19 cellular contexts compared by ENCODE assay signal in the genomic region with DNA sequence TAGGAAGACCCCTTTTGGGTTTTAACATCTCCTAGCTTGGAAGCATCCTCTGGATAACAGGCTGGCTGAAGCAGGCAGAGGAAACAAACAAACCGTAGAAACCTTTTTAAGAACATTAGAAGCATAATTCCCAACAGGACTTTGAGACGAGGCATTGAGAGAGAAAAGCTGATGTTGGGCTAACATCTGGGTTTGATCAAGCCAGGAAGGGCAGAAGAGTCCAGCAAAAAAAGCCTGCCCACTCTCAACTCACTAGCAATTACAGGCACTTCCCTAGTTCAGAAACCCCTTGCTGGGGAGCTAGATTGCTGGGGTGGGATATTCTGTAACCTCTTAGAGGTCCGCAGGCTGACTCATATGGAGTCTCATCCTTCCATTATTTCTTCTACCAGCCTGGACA.
DNase-seq lines count a peak whose midpoint lies in the region; ATAC-seq and TF ChIP-seq lines count a peak whose summit lies in the region.
"Had no signal": no experiment of that assay in that cellular context is flagged by ENCODE, and none has a peak within 500 bp of the region (broad histone marks: within the 10 kb centered on the region; RNA-seq: fewer than 3 reads in every experiment).

No MANE protein-coding gene starts in this region.

- no peaks in the 10 kb centered on the region for H3F3A ChIP-seq in GM23338 (replicated peaks; ENCODE audit: low read depth)

- no peak for ATAC-seq in GM23338
- no peak for ATAC-seq in HG02623 (IDR thresholded peaks at IDR 0.05; ENCODE audit: unreplicated experiment)
- ATAC-seq: HCT116 had no signal

- H3K27ac Mint-ChIP-seq in GM23338 = no peak overlapping the region
- H3K27ac Mint-ChIP-seq: CD14-positive monocyte; CD4-positive, alpha-beta T cell; CD8-positive, alpha-beta memory T cell; H9 had no signal

- no peaks in the 10 kb centered on the region for H3K4me1 Mint-ChIP-seq in GM23338
- H3K4me1 Mint-ChIP-seq: CD14-positive monocyte; CD8-positive, alpha-beta memory T cell; H9 had no signal

- H3K79me1 ChIP-seq in mesenchymal stem cell (replicated peaks; ENCODE audit: low read length, poor library complexity, severe bottlenecking) = no peaks in the 10 kb centered on the region

- no peaks in the 10 kb centered on the region for H3K36me3 ChIP-seq in GM23338 (ENCODE audit: insufficient read depth)
- no peaks in the 10 kb centered on the region for H3K36me3 ChIP-seq in adipocyte (ENCODE audit: control insufficient read depth, insufficient read depth, low read length, severe bottlenecking)
- no peaks in the 10 kb centered on the region for H3K36me3 ChIP-seq in mesenchymal stem cell (ENCODE audit: control insufficient read depth in 1 of 2, insufficient read depth in 2 of 2, low read depth in 1 of 2, low read length in 2 of 2)
- no peaks in the 10 kb centered on the region for H3K36me3 ChIP-seq in hepatocyte (replicated peaks; ENCODE audit: insufficient read depth, low read depth)
- H3K36me3 ChIP-seq: BE2C; BLaER1 treated with 17β-estradiol and CSF1 and Interleukin-3, amounts not matched to agents 10 nM and 100 nM had no signal

- no peak overlapping the region for H3K23ac ChIP-seq in mesenchymal stem cell (ENCODE audit: low read length in 2 of 2)

- peak overlapping the region; percentile 76 for H2AK5ac ChIP-seq in mesenchymal stem cell (ENCODE audit: low read length, severe bottlenecking)

- H3K4me2 ChIP-seq in GM23338 = no peak overlapping the region
- no peak overlapping the region for H3K4me2 ChIP-seq in mesenchymal stem cell (ENCODE audit: low read length, poor library complexity, severe bottlenecking)
- H3K4me2 ChIP-seq in hepatocyte = no peak overlapping the region
- H3K4me2 ChIP-seq: BLaER1 treated with 17β-estradiol and CSF1 and Interleukin-3, amounts not matched to agents 10 nM and 100 nM had no signal

- H3K9ac ChIP-seq in adipocyte (ENCODE audit: low read length) = no peak overlapping the region
- H3K9ac ChIP-seq in mesenchymal stem cell (ENCODE audit: low read length) = no peak overlapping the region
- H3K9ac ChIP-seq: BLaER1 treated with 17β-estradiol and CSF1 and Interleukin-3, amounts not matched to agents 10 nM and 100 nM had no signal

- 0 out of 2 replicates have a peak overlapping the region, but pooled peaks have one; percentile 28 for H2AFZ ChIP-seq in GM23338
- no peak overlapping the region for H2AFZ ChIP-seq in mesenchymal stem cell (ENCODE audit: low read depth, low read length)
- no peak overlapping the region for H2AFZ ChIP-seq in hepatocyte

- H4K20me1 ChIP-seq in GM23338 (replicated peaks; ENCODE audit: insufficient read depth) (no peaks in the 10 kb centered on the region), hepatocyte (ENCODE audit: insufficient read depth, poor library complexity, severe bottlenecking) (no peaks in the 10 kb centered on the region)
- H4K20me1 ChIP-seq: BLaER1 treated with 17β-estradiol and CSF1 and Interleukin-3, amounts not matched to agents 10 nM and 100 nM had no signal

- no peak overlapping the region for H2BK15ac ChIP-seq in mesenchymal stem cell (ENCODE audit: low read depth, poor library complexity, severe bottlenecking)

- no peak overlapping the region for H4K91ac ChIP-seq in mesenchymal stem cell (ENCODE audit: low read length)

- H4K8ac ChIP-seq in mesenchymal stem cell (ENCODE audit: low read length) = no peak overlapping the region

- no peak for DNase-seq in GM23338 (ENCODE audit: low spot score)
- peak; percentile 62 for DNase-seq in adipocyte (ENCODE audit: low read depth)
- peak; percentile 24 for DNase-seq in fibroblast of gingiva (ENCODE audit: low read depth)
- DNase-seq in mesenchymal stem cell = no peak
- no peak for DNase-seq in activated CD4-positive, alpha-beta T cell treated with anti-CD3 and anti-CD28 coated beads, Interleukin-2, amount 50 U/mL, for 1 hour
- no peak for DNase-seq in hepatocyte (ENCODE audit: low spot score)
- DNase-seq in NCI-H1694 (lab: John Stamatoyannopoulos, UW) = no peak
- DNase-seq: AML-193; BE2C; CD4-positive, alpha-beta T cell; CD8-positive, alpha-beta memory T cell; DMS 273 treated with DMSO at 0.1 percent for 48 hours; DMS79 treated with DMSO at 0.1 percent for 48 hours; GF-D8; H9 had no signal

- peaks cover 8% of the 10 kb centered on the region for H3K9me3 ChIP-seq in adipocyte (ENCODE audit: control insufficient read depth, low read length)
- peaks cover 3% of the 10 kb centered on the region for H3K9me3 ChIP-seq in mesenchymal stem cell (ENCODE audit: control insufficient read depth, low read length)
- H3K9me3 ChIP-seq in hepatocyte (ENCODE audit: low read depth) = no peaks in the 10 kb centered on the region
- H3K9me3 ChIP-seq: BE2C had no signal

- H3K4me1 ChIP-seq in GM23338 (ENCODE audit: insufficient read depth) = no peaks in the 10 kb centered on the region
- no peaks in the 10 kb centered on the region for H3K4me1 ChIP-seq in adipocyte (ENCODE audit: control insufficient read depth, insufficient read depth, low read length)
- peaks cover 6% of the 10 kb centered on the region for H3K4me1 ChIP-seq in mesenchymal stem cell (ENCODE audit: control insufficient read depth, insufficient read depth, low read depth, low read length)
- no peaks in the 10 kb centered on the region for H3K4me1 ChIP-seq in hepatocyte (ENCODE audit: insufficient read depth)
- H3K4me1 ChIP-seq: BE2C; BLaER1 treated with 17β-estradiol and CSF1 and Interleukin-3, amounts not matched to agents 10 nM and 100 nM had no signal

- no peaks in the 10 kb centered on the region; the same call in 2 of the 3 replicates for H3K36me3 Mint-ChIP-seq in GM23338 (ENCODE audit: low read depth)
- H3K36me3 Mint-ChIP-seq: CD14-positive monocyte had no signal

- no peak overlapping the region for H3K18ac ChIP-seq in mesenchymal stem cell (ENCODE audit: low read depth in 1 of 2, low read length in 2 of 2)

- no peak overlapping the region for H3K4me3 ChIP-seq in GM23338
- H3K4me3 ChIP-seq in adipocyte (ENCODE audit: low read length) = no peak overlapping the region
- no peak overlapping the region for H3K4me3 ChIP-seq in mesenchymal stem cell (ENCODE audit: insufficient read depth in 1 of 2, low read depth in 1 of 2, low read length in 2 of 2)
- no peak overlapping the region for H3K4me3 ChIP-seq in hepatocyte
- H3K4me3 ChIP-seq: BLaER1 treated with 17β-estradiol and CSF1 and Interleukin-3, amounts not matched to agents 10 nM and 100 nM had no signal

- no peak overlapping the region for H2BK120ac ChIP-seq in mesenchymal stem cell (ENCODE audit: low read depth, low read length)

- H2BK12ac ChIP-seq in mesenchymal stem cell (ENCODE audit: low read length in 2 of 2) = no peak overlapping the region

- H3K27me3 ChIP-seq in GM23338 (ENCODE audit: insufficient read depth) = no peaks in the 10 kb centered on the region
- no peaks in the 10 kb centered on the region for H3K27me3 ChIP-seq in adipocyte (replicated peaks; ENCODE audit: control insufficient read depth, insufficient read depth, low read length)
- no peaks in the 10 kb centered on the region for H3K27me3 ChIP-seq in mesenchymal stem cell (ENCODE audit: control insufficient read depth in 1 of 2, insufficient read depth in 1 of 2, low read length in 2 of 2)
- no peaks in the 10 kb centered on the region for H3K27me3 ChIP-seq in hepatocyte
- H3K27me3 ChIP-seq: BE2C; BLaER1 treated with 17β-estradiol and CSF1 and Interleukin-3, amounts not matched to agents 10 nM and 100 nM had no signal

- H3K4ac ChIP-seq in mesenchymal stem cell (ENCODE audit: low read depth in 1 of 2, low read length in 2 of 2) = no peak overlapping the region

- no peaks in the 10 kb centered on the region for H3K27me3 Mint-ChIP-seq in GM23338 (ENCODE audit: insufficient read depth, low read depth, poor library complexity)

- no peak overlapping the region for H3K4me3 Mint-ChIP-seq in GM23338
- H3K4me3 Mint-ChIP-seq: CD14-positive monocyte; CD4-positive, alpha-beta T cell; CD8-positive, alpha-beta memory T cell; H9 had no signal

- no CpG with 5 or more reads among the region's 3 CpGs for WGBS in mesenchymal stem cell
- 58% methylated on average over 3 of the region's 3 CpGs for WGBS in hepatocyte (ENCODE audit: low lambda C conversion rate, missing lambda C conversion rate)

- no peak overlapping the region for H3K14ac ChIP-seq in mesenchymal stem cell (ENCODE audit: low read length in 2 of 2)

- H3K27ac ChIP-seq in GM23338 (ENCODE audit: low read depth) (no peak overlapping the region), mesenchymal stem cell (ENCODE audit: low read length, poor library complexity, severe bottlenecking) (no peak overlapping the region), hepatocyte (no peak overlapping the region)
- H3K27ac ChIP-seq: BLaER1 treated with 17β-estradiol and CSF1 and Interleukin-3, amounts not matched to agents 10 nM and 100 nM had no signal

- no peak for TF ChIP-seq CTCF in GM23338 (conservative IDR thresholded peaks at IDR 0.05; ENCODE audit: low read depth in 2 of 2)
- TF ChIP-seq CTCF in hepatocyte (IDR thresholded peaks at IDR 0.05; ENCODE audit: poor library complexity) = no peak

- no peak overlapping the region for H2BK5ac ChIP-seq in mesenchymal stem cell (ENCODE audit: low read depth, low read length, poor library complexity, severe bottlenecking)

- H3K9me3 Mint-ChIP-seq in GM23338 = no peaks in the 10 kb centered on the region; the same call in 1 of the 3 replicates

- H3K79me2 ChIP-seq in GM23338 (replicated peaks; ENCODE audit: insufficient read depth) (no peaks in the 10 kb centered on the region), hepatocyte (no peaks in the 10 kb centered on the region)

- H3K9me2 ChIP-seq in GM23338 (ENCODE audit: insufficient read depth) (no peaks in the 10 kb centered on the region), hepatocyte (replicated peaks; ENCODE audit: insufficient read depth) (no peaks in the 10 kb centered on the region)

TF ChIP-seq in GM23338, 12 proteins besides CTCF, POLR2A, EP300 and RAD21:
- TF ChIP-seq EZH2phosphoT487 (IDR thresholded peaks at IDR 0.05; ENCODE audit: unreplicated experiment) = no peak
- no peak for TF ChIP-seq EZH2 (IDR thresholded peaks at IDR 0.05; ENCODE audit: low read depth, unreplicated experiment)
- TF ChIP-seq NANOG (IDR thresholded peaks at IDR 0.05; ENCODE audit: borderline replicate concordance) = no peak
- no peak for TF ChIP-seq CREB1 (CRISPR knock-in tag; IDR thresholded peaks at IDR 0.05; ENCODE audit: low read depth)
- TF ChIP-seq POLR2AphosphoS5 (IDR thresholded peaks at IDR 0.05; ENCODE audit: low read depth) = no peak
- no peak for TF ChIP-seq ZNF331 (CRISPR knock-in tag; IDR thresholded peaks at IDR 0.05; ENCODE audit: low read depth)
- TF ChIP-seq ZNF114 (CRISPR knock-in tag; IDR thresholded peaks at IDR 0.05) = no peak
- no peak for TF ChIP-seq STAT1 (IDR thresholded peaks at IDR 0.05; ENCODE audit: unreplicated experiment)
- TF ChIP-seq JUNB (IDR thresholded peaks at IDR 0.05; ENCODE audit: unreplicated experiment) = no peak

Comparison
In these comparisons a context has a peak if more than half of its experiments do, and no peak if none do; other contexts are left out.
1. DNase-seq: peak in adipocyte (single experiment) and fibroblast of gingiva (single experiment); none in GM23338 (single experiment), mesenchymal stem cell (single experiment), activated CD4-positive, alpha-beta T cell treated with anti-CD3 and anti-CD28 coated beads, Interleukin-2, amount 50 U/mL, for 1 hour (single experiment), hepatocyte (single experiment) and NCI-H1694 (single experiment).